Comparison of ENCODE assay signal across 1 cellular context in genomic region chr18:35880788-35881455, GRCh38.
TF ChIP-seq lines count a peak whose summit lies in the region.

No MANE protein-coding gene starts in this region.

TF ChIP-seq in K562, 482 proteins besides CTCF, POLR2A, EP300 and RAD21 (continued from another document and continues in another):
- TF ChIP-seq RERE (CRISPR knock-in tag; IDR thresholded peaks at IDR 0.05; ENCODE audit: borderline replicate concordance) = no peak
- TF ChIP-seq THAP12 (CRISPR knock-in tag; IDR thresholded peaks at IDR 0.05) = no peak
- TF ChIP-seq E2F5 (CRISPR knock-in tag; IDR thresholded peaks at IDR 0.05) = no peak
- TF ChIP-seq NFXL1 (CRISPR knock-in tag; IDR thresholded peaks at IDR 0.05) = 0 out of 2 replicates have a peak, but pooled peaks have one; percentile 77
- TF ChIP-seq ZFP91 (CRISPR knock-in tag; IDR thresholded peaks at IDR 0.05) = no peak
- TF ChIP-seq DIDO1 (tag; IDR thresholded peaks at IDR 0.05; ENCODE audit: low read depth) = peak; percentile 83
- TF ChIP-seq KLF13 (tag; IDR thresholded peaks at IDR 0.05; ENCODE audit: borderline replicate concordance, low read depth) = peak; percentile 57; the same call in 1 of the 2 replicates
- TF ChIP-seq MLLT1 (IDR thresholded peaks at IDR 0.05) = no peak
- TF ChIP-seq U2AF2 (optimal IDR thresholded peaks at IDR 0.05; ENCODE audit: low read depth, low read length) = no peak
- no peak for TF ChIP-seq FUS (optimal IDR thresholded peaks at IDR 0.05; ENCODE audit: low read depth, low read length)
- TF ChIP-seq MTA2 (IDR thresholded peaks at IDR 0.05; ENCODE audit: low read depth) = no peak
- 0 out of 2 replicates have a peak, but pooled peaks have one; percentile 58 for TF ChIP-seq ZNF134 (CRISPR knock-in tag; conservative IDR thresholded peaks at IDR 0.05)
- TF ChIP-seq THRA (IDR thresholded peaks at IDR 0.05) = no peak
- no peak for TF ChIP-seq NKRF (IDR thresholded peaks at IDR 0.05; ENCODE audit: borderline replicate concordance)
- TF ChIP-seq ATF1 (CRISPR knock-in tag; IDR thresholded peaks at IDR 0.05) = no peak
- peak; percentile 41; the same call in 1 of the 2 replicates for TF ChIP-seq ATF1 (tag; IDR thresholded peaks at IDR 0.05)
- 0 out of 2 replicates have a peak, but pooled peaks have one; percentile 22 for TF ChIP-seq ZNF584 (CRISPR knock-in tag; IDR thresholded peaks at IDR 0.05; ENCODE audit: low read depth)
- TF ChIP-seq TGIF2 (CRISPR knock-in tag; IDR thresholded peaks at IDR 0.05) = no peak
- TF ChIP-seq ZNF24 (IDR thresholded peaks at IDR 0.05) = no peak
- TF ChIP-seq ZKSCAN8 (CRISPR knock-in tag; IDR thresholded peaks at IDR 0.05) = peak; percentile 59
- no peak for TF ChIP-seq KLF10 (CRISPR knock-in tag; IDR thresholded peaks at IDR 0.05)
- no peak for TF ChIP-seq MED1 (CRISPR knock-in tag; IDR thresholded peaks at IDR 0.05; ENCODE audit: borderline replicate concordance)
- 0 out of 2 replicates have a peak, but pooled peaks have one; percentile 34 for TF ChIP-seq ATF4 (CRISPR knock-in tag; IDR thresholded peaks at IDR 0.05)
- no peak for TF ChIP-seq GMEB1 (CRISPR knock-in tag; IDR thresholded peaks at IDR 0.05)
- no peak for TF ChIP-seq ZNF511 (CRISPR knock-in tag; IDR thresholded peaks at IDR 0.05)
- TF ChIP-seq RFX1 (IDR thresholded peaks at IDR 0.05) = no peak
- no peak for TF ChIP-seq HMGXB4 (CRISPR knock-in tag; IDR thresholded peaks at IDR 0.05)
- no peak for TF ChIP-seq NR2C2 (CRISPR knock-in tag; IDR thresholded peaks at IDR 0.05)
- peak; percentile 20; the same call in 1 of the 2 replicates for TF ChIP-seq NR2C2 (tag; IDR thresholded peaks at IDR 0.05)
- TF ChIP-seq SETDB1 (IDR thresholded peaks at IDR 0.05; ENCODE audit: low read length) = no peak
- TF ChIP-seq TCF7L2 (IDR thresholded peaks at IDR 0.05; ENCODE audit: low read depth, low read length) = no peak
- no peak for TF ChIP-seq ZNF77 (CRISPR knock-in tag; IDR thresholded peaks at IDR 0.05)
- peak; percentile 94 for TF ChIP-seq ZNF766 (CRISPR knock-in tag; conservative IDR thresholded peaks at IDR 0.05)
- TF ChIP-seq CBX1 (IDR thresholded peaks at IDR 0.05; ENCODE audit: low read depth) = no peak
- peak; percentile 69; the same call in 1 of the 2 replicates for TF ChIP-seq ZNF644 (tag; IDR thresholded peaks at IDR 0.05; ENCODE audit: low read depth)
- no peak for TF ChIP-seq ATF7 (IDR thresholded peaks at IDR 0.05)
- TF ChIP-seq RFX7 (CRISPR knock-in tag; IDR thresholded peaks at IDR 0.05) = no peak
- no peak for TF ChIP-seq ZNF354B (CRISPR knock-in tag; IDR thresholded peaks at IDR 0.05)
- TF ChIP-seq HEY1 (CRISPR knock-in tag; IDR thresholded peaks at IDR 0.05; ENCODE audit: borderline replicate concordance) = no peak
- TF ChIP-seq SMARCC2 (IDR thresholded peaks at IDR 0.05; ENCODE audit: low read depth) = no peak
- TF ChIP-seq TAF7 (tag; IDR thresholded peaks at IDR 0.05) = no peak
- peak; percentile 91 for TF ChIP-seq DDX20 (tag; IDR thresholded peaks at IDR 0.05; ENCODE audit: low read depth)
- peak; percentile 91 for TF ChIP-seq ZNF41 (CRISPR knock-in tag; conservative IDR thresholded peaks at IDR 0.05)
- TF ChIP-seq PHF21A (IDR thresholded peaks at IDR 0.05; ENCODE audit: borderline replicate concordance, low read depth) = no peak
- no peak for TF ChIP-seq SNAPC5 (CRISPR knock-in tag; IDR thresholded peaks at IDR 0.05)
